1 cellular context compared by ENCODE assay signal in genomic region chr17:82496529-82497434, GRCh38.
TF ChIP-seq lines count a peak whose summit lies in the region.

No MANE protein-coding gene starts in this region.

TF ChIP-seq in GM23338, 12 proteins besides CTCF, POLR2A, EP300 and RAD21 (continued from another document):
- TF ChIP-seq ZNF462 (CRISPR knock-in tag; IDR thresholded peaks at IDR 0.05) (no peak), EZH2phosphoT487 (IDR thresholded peaks at IDR 0.05; ENCODE audit: unreplicated experiment) (no peak)
